ENCODE assay signal across 11 cellular contexts in genomic region chr22:22574361-22574760, GRCh38. TPM values are rescaled to one million over a fixed set of nuclear protein-coding genes. Genes with fewer than 3 reads are reported as not detected.
"Had no signal": no experiment of that assay in that cellular context is flagged by ENCODE, and none has a peak within 500 bp of the region (broad histone marks: within the 10 kb centered on the region; RNA-seq: fewer than 3 reads in every experiment).

No MANE protein-coding gene starts in this region.

- H3K4me1 ChIP-seq: HAP-1 had no signal

- H3K36me3 ChIP-seq: HAP-1 had no signal

- H3K27ac Mint-ChIP-seq: GM23338, H9, HFFc6 had no signal

- H3K4me2 ChIP-seq: GM23338 had no signal

- FAIRE-seq: H1, H54 had no signal

- H3K4me3 Mint-ChIP-seq: GM23338, H9, HFFc6 had no signal

- H2AFZ ChIP-seq: GM23248, GM23338 had no signal

- H3K9me3 ChIP-seq: HAP-1 had no signal

- H3K27ac ChIP-seq: GM23248 had no signal

- H3K9ac ChIP-seq: GM23248 had no signal

- DNase-seq: GM23248, GOT3, H7, H9, HCEC 1CT, HFFc6 had no signal

- H3K4me3 ChIP-seq: GM23248, GM23338, HAP-1 had no signal

- ATAC-seq: GM23338, HCT116 had no signal

- H3K9me3 Mint-ChIP-seq: GM23338, H9, HFFc6 had no signal

- H3K4me1 Mint-ChIP-seq: GM23338, H9 had no signal

RNA-seq across cellular contexts. Expression of gene PRAME, which starts 15.3 kb away (rescaled TPM):
- total RNA-seq: GM23248, GM23338, H7, HFFc6 had no signal
- polyA plus RNA-seq: GM23248, GM23338 had no signal

RNA-seq across cellular contexts. Expression of gene ZNF280A, which starts 54.3 kb away (rescaled TPM):
- total RNA-seq: GM23248, GM23338 had no signal
- polyA plus RNA-seq: GM23248, GM23338 had no signal
